In the genomic region with DNA sequence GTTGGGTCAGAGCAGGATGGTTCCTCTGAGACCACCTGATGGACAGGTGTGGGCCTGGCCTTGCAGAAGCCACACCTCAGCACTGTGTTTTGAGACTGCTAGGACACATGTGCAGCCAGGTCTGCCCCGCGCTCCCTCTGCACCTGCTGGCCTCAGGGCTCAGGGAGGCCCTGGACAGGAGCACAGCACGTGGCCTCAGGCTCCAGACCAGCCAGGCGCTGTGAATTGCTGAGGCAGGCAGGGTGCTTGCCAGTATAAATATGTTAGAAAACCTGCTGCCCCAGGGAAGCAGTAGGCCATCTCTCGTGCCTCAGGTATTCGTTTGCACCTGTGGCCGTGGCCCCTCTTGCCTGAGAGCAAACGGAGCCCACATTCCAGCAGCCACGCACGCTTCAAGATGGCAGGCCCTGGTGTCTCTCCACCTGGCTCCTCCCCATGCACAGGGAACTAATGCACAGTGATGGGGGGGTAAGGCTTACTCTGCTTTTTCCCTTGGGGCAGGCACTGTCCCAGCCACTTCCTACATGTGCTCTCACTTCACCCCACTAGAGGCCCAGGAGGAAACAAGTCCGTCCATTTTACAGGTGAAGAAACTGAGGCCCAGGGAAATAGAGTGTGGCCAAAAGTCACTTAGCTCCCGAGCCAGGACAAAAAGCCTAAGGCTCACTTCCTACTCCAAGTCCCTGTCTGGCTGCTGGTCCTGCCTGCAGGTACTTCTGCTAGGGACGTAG, we compare ENCODE assay signal across 1 cellular context.
TF ChIP-seq lines count a peak whose summit lies in the region.

No MANE protein-coding gene starts in this region.

TF ChIP-seq in endothelial cell of umbilical vein, 7 proteins besides CTCF, POLR2A, EP300 and RAD21:
- TF ChIP-seq EZH2 (IDR thresholded peaks at IDR 0.05; ENCODE audit: borderline replicate concordance, low read depth, low read length, severe bottlenecking) (no peak), MYC (IDR thresholded peaks at IDR 0.05; ENCODE audit: low read depth, low read length) (no peak), POLR2AphosphoS5 (IDR thresholded peaks at IDR 0.05; ENCODE audit: insufficient read depth, low read depth, low read length) (no peak), JUN (IDR thresholded peaks at IDR 0.05; ENCODE audit: borderline replicate concordance, insufficient read depth, insufficient read length, low read depth) (no peak), GATA2 (IDR thresholded peaks at IDR 0.05; ENCODE audit: insufficient read depth, insufficient read length, low read depth, low read length) (no peak)
- TF ChIP-seq, protein P1, sequence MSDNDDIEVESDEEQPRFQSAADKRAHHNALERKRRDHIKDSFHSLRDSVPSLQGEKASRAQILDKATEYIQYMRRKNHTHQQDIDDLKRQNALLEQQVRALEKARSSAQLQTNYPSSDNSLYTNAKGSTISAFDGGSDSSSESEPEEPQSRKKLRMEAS (IDR thresholded peaks at IDR 0.05; ENCODE audit: insufficient read depth, insufficient read length) = no peak
TF ChIP-seq in endothelial cell of umbilical vein: peak in this region for 0.
